Comparison of ENCODE assay signal across 21 cellular contexts in the genomic region with DNA sequence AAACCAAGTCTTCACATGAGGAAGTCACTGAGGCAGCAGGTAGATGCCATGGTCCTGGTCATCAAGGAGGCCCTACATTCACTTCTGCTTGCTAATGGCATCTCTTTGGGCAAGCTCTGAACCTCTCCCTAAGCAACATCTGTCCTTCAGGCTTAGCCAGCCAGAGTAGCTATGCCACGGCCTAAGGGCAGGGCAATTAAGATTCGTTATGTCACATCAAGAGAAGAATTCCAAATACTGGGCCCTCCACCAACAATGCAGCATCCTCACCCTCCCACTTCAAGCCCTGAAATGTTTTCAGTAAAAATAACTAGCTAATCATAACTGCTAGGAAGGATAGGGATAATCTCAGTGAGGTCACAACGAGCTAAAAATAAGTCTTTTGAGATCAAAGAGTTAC.
"Had no signal": no experiment of that assay in that cellular context is flagged by ENCODE, and none has a peak within 500 bp of the region (broad histone marks: within the 10 kb centered on the region; RNA-seq: fewer than 3 reads in every experiment).

No MANE protein-coding gene starts in this region.

- FAIRE-seq: urothelium cell line had no signal

- ATAC-seq: effector memory CD8-positive, alpha-beta T cell; gastroesophageal sphincter; left lung; lower lobe of right lung; mucosa of descending colon; natural killer cell had no signal

- H3K4me3 ChIP-seq: esophagus muscularis mucosa, gastroesophageal sphincter, left lung, lower lobe of right lung, mucosa of descending colon, ovary, smooth muscle cell had no signal

- H3K9me3 Mint-ChIP-seq: memory B cell had no signal

- H3K4me1 ChIP-seq: esophagus muscularis mucosa, gastroesophageal sphincter, left lung, lower lobe of right lung had no signal

- H3K9me3 ChIP-seq: esophagus muscularis mucosa, gastroesophageal sphincter, left lung, lower lobe of right lung, mucosa of descending colon, ovary had no signal

- H3K4me3 Mint-ChIP-seq: effector memory CD8-positive, alpha-beta T cell; memory B cell; natural killer cell; neural crest cell; type B pancreatic cell had no signal

- H3K27ac Mint-ChIP-seq: effector memory CD8-positive, alpha-beta T cell; memory B cell; natural killer cell; progenitor cell of endocrine pancreas; type B pancreatic cell had no signal

- H3K36me3 ChIP-seq: esophagus muscularis mucosa, gastroesophageal sphincter, left lung, lower lobe of right lung, ovary had no signal

- H3K36me3 Mint-ChIP-seq: natural killer cell, type B pancreatic cell had no signal

- H3K27ac ChIP-seq: epithelial cell of prostate, esophagus muscularis mucosa, gastroesophageal sphincter, left lung, lower lobe of right lung, ovary had no signal

- DNase-seq: effector memory CD8-positive, alpha-beta T cell; foreskin fibroblast; glutamatergic neuron; islet precursor cell; left lung; lower lobe of right lung; mucosa of descending colon; natural killer cell; ovary; right cardiac atrium; stimulated activated CD4-positive, alpha-beta T cell treated with anti-CD3 and anti-CD28 coated beads, Interleukin-2, amount 100 ng/mL, for 48 hours; stimulated activated naive CD4-positive, alpha-beta T cell treated with Interleukin-2 at 50 U/mL for 16 hours had no signal

- H3K4me1 Mint-ChIP-seq: memory B cell, natural killer cell had no signal

- H3K27me3 ChIP-seq: esophagus muscularis mucosa, gastroesophageal sphincter, left lung, ovary had no signal

- H3K27me3 Mint-ChIP-seq: effector memory CD8-positive, alpha-beta T cell; memory B cell; progenitor cell of endocrine pancreas; type B pancreatic cell had no signal
